ENCODE assay signal across 1 cellular context in the genomic region with DNA sequence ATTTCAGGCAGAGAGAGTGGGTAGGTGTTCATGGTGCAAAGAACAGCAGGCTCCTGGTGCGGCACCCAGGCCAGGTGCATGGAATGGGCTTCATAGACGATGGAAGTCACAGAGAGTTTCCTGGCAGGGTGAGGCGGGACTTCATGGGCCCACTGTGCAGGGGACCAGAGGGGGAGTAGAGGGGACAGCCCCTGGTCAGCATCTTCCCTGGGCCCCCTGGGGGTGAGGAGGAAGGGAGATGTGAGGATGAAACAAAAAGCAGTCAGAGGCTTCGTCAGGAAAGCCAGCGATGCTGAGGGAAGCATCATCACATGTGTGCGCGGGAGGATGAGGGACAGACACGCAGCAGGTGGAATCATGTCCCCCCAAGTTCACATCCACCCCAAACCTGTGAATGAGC.
TF ChIP-seq lines count a peak whose summit lies in the region.

No MANE protein-coding gene starts in this region.

TF ChIP-seq in H1, 55 proteins besides CTCF, POLR2A, EP300 and RAD21:
- TF ChIP-seq SRF (IDR thresholded peaks at IDR 0.05; ENCODE audit: low read depth, low read length): no peak
- TF ChIP-seq RFX5 (IDR thresholded peaks at IDR 0.05; ENCODE audit: borderline replicate concordance, low read depth, low read length): no peak
- TF ChIP-seq SP1 (IDR thresholded peaks at IDR 0.05; ENCODE audit: low read depth, low read length): no peak
- no peak for TF ChIP-seq TCF12 (IDR thresholded peaks at IDR 0.05; ENCODE audit: low read depth, low read length)
- no peak for TF ChIP-seq KDM4A (IDR thresholded peaks at IDR 0.05; ENCODE audit: low read depth, low read length, severe bottlenecking)
- no peak for TF ChIP-seq CREB1 (IDR thresholded peaks at IDR 0.05)
- no peak for TF ChIP-seq NANOG (IDR thresholded peaks at IDR 0.05; ENCODE audit: insufficient read depth, low read depth, low read length, poor library complexity, severe bottlenecking)
- no peak for TF ChIP-seq SIRT6 (IDR thresholded peaks at IDR 0.05; ENCODE audit: low read length)
- no peak for TF ChIP-seq EGR1 (IDR thresholded peaks at IDR 0.05; ENCODE audit: borderline replicate concordance, low read depth, low read length)
